In genomic region chr14:23478109-23478698, GRCh38 we compare ENCODE assay signal across 8 cellular contexts. TPM values are rescaled to one million over a fixed set of nuclear protein-coding genes. Genes with fewer than 3 reads are reported as not detected.
DNase-seq lines count a peak whose midpoint lies in the region; ATAC-seq and TF ChIP-seq lines count a peak whose summit lies in the region.

No MANE protein-coding gene starts in this region.

- H3K4me3 Mint-ChIP-seq in activated CD4-positive, alpha-beta T cell treated with anti-CD3 and anti-CD28 coated beads, Interleukin-2, amount 10 ng/mL, durations not matched to agents 24 days and 14 days = no peak overlapping the region

- H3K27me3 ChIP-seq in AG04450 (ENCODE audit: control insufficient read depth, insufficient read depth, low read length) = no peaks in the 10 kb centered on the region

- POLR2A ChIA-PET in AG04450 (lab: Yijun Ruan, JAX) = interaction anchor here (1.0 to 1.9 kb wide), 2 partner anchors 77 to 83 kb away, joined by 3 to 5 read pairs; no protein-coding TSS in a partner anchor

- H3K27ac ChIP-seq in AG04450 (ENCODE audit: low read depth, low read length) = no peak overlapping the region

- H3K4me1 Mint-ChIP-seq in activated CD4-positive, alpha-beta T cell treated with anti-CD3 and anti-CD28 coated beads, Interleukin-2, amount 10 ng/mL, durations not matched to agents 24 days and 14 days = peaks cover 2% of the 10 kb centered on the region

- H3K27ac Mint-ChIP-seq in activated CD4-positive, alpha-beta T cell treated with anti-CD3 and anti-CD28 coated beads, Interleukin-2, amount 10 ng/mL, durations not matched to agents 24 days and 14 days = no peak overlapping the region

- TF ChIP-seq CTCF in AG04450 (IDR thresholded peaks at IDR 0.05; ENCODE audit: low read depth, low read length) (peak; percentile 78), GM20000 (IDR thresholded peaks at IDR 0.05; ENCODE audit: extremely low read depth, missing control alignments) (peak; percentile 33)

- H3K4me3 ChIP-seq in AG04450 (ENCODE audit: low read depth, low read length) = no peak overlapping the region

- no peaks in the 10 kb centered on the region for H3K9me3 Mint-ChIP-seq in activated CD4-positive, alpha-beta T cell treated with anti-CD3 and anti-CD28 coated beads, Interleukin-2, amount 10 ng/mL, durations not matched to agents 24 days and 14 days

- intact Hi-C loops in activated CD4-positive, alpha-beta T cell treated with anti-CD3 and anti-CD28 coated beads, Interleukin-2, amount 10 ng/mL, durations not matched to agents 24 days and 14 days (cut with micrococcal nuclease) = loop anchor here (1.0 kb wide), 2 partner anchors 61 to 84 kb away; no protein-coding TSS in a partner anchor

- H3K27me3 Mint-ChIP-seq in activated CD4-positive, alpha-beta T cell treated with anti-CD3 and anti-CD28 coated beads, Interleukin-2, amount 10 ng/mL, durations not matched to agents 24 days and 14 days = no peaks in the 10 kb centered on the region

- ATAC-seq in HG02571 (IDR thresholded peaks at IDR 0.05; ENCODE audit: unreplicated experiment) = no peak

- CTCF ChIA-PET in AG04450 (lab: Charles Lee) = interaction anchor here (0.6 to 9.8 kb wide), 29 partner anchors 8 to 453 kb away, joined by 3 to 330 read pairs (median 5); partner anchors contain the start of genes NGDN, THTPA and ZFHX2

- DNase-seq in AG04450 (ENCODE audit: low read depth, low spot score) (peak; percentile 37), GM20000 (ENCODE audit: low spot score) (peak; percentile 49), NCI-H526 (lab: John Stamatoyannopoulos, UW) (peak; percentile 25 to 75), midbrain (lab: John Stamatoyannopoulos, UW) (peak; percentile 55)
- peak; percentile 89 for DNase-seq in activated CD4-positive, alpha-beta T cell treated with anti-CD3 and anti-CD28 coated beads, Interleukin-2, amount 10 ng/mL, durations not matched to agents 24 days and 14 days
- peak; percentile 64 for DNase-seq in effector CD4-positive, alpha-beta T cell
- DNase-seq in stimulated activated CD8-positive, alpha-beta memory T cell treated with anti-CD3 and anti-CD28 coated beads, Interleukin-7, amount 100 ng/mL, for 48 hours (ENCODE audit: extremely low read depth in 1 of 2, low read depth in 1 of 2) = peak; percentile 5 to 14

- H3K36me3 Mint-ChIP-seq in activated CD4-positive, alpha-beta T cell treated with anti-CD3 and anti-CD28 coated beads, Interleukin-2, amount 10 ng/mL, durations not matched to agents 24 days and 14 days (ENCODE audit: low read depth) = peaks cover 44% of the 10 kb centered on the region

- H3K9me3 ChIP-seq in AG04450 (ENCODE audit: control insufficient read depth, insufficient read depth, low read length) = no peaks in the 10 kb centered on the region

RNA-seq across cellular contexts. Expression of gene NGDN, which starts 8.7 kb away (rescaled TPM):
- polyA plus RNA-seq in AG04450 (2011; rRNA removed) = 43.3 and 49.8 TPM in 2 replicates
- polyA minus RNA-seq in AG04450 (2011; rRNA and poly(A)+ RNA removed) = 27.0 and 31.0 TPM in 2 replicates
- total RNA-seq in activated CD4-positive, alpha-beta T cell treated with anti-CD3 and anti-CD28 coated beads, Interleukin-2, amount 10 ng/mL, durations not matched to agents 24 days and 14 days = 78.6 and 79.2 TPM in 2 replicates

RNA-seq across cellular contexts. Expression of gene MYH7, which starts 42.7 kb away (rescaled TPM):
- polyA plus RNA-seq in AG04450 (2011; rRNA removed) = not detected in 2 replicates
- polyA minus RNA-seq in AG04450 (2011; rRNA and poly(A)+ RNA removed) = not detected in 2 replicates
- not detected in 2 replicates for total RNA-seq in activated CD4-positive, alpha-beta T cell treated with anti-CD3 and anti-CD28 coated beads, Interleukin-2, amount 10 ng/mL, durations not matched to agents 24 days and 14 days

Comparison
In these comparisons a context has a peak if more than half of its experiments do, and no peak if none do; other contexts are left out.
1. DNase-seq: peak in every context shown above with its lines; median percentile 89 in activated CD4-positive, alpha-beta T cell treated with anti-CD3 and anti-CD28 coated beads, Interleukin-2, amount 10 ng/mL, durations not matched to agents 24 days and 14 days; 64 in effector CD4-positive, alpha-beta T cell; 55 in midbrain; 50 in NCI-H526; 49 in GM20000; 37 in AG04450; 10 in stimulated activated CD8-positive, alpha-beta memory T cell treated with anti-CD3 and anti-CD28 coated beads, Interleukin-7, amount 100 ng/mL, for 48 hours.